Comparison of ENCODE assay signal across 23 cellular contexts in genomic region chr7:111475959-111476358, GRCh38.
DNase-seq lines count a peak whose midpoint lies in the region; ATAC-seq, FAIRE-seq and TF ChIP-seq lines count a peak whose summit lies in the region.
"Had no signal": no experiment of that assay in that cellular context is flagged by ENCODE, and none has a peak within 500 bp of the region (broad histone marks: within the 10 kb centered on the region; RNA-seq: fewer than 3 reads in every experiment).

No MANE protein-coding gene starts in this region.

- H4K20me1 ChIP-seq in HCT116 (ENCODE audit: insufficient read depth) = no peaks in the 10 kb centered on the region
- H4K20me1 ChIP-seq: BLaER1 had no signal

- H3K4me3 ChIP-seq in HCT116 (replicated peaks in 1 of 2; ENCODE audit: low read depth in 1 of 2, low read length in 2 of 2) = no peak overlapping the region
- H3K4me3 ChIP-seq: BLaER1, GM23248 had no signal

- RAD21 ChIA-PET in HCT116 (lab: Charles Lee; ENCODE audit: low non-redundant PET in 1 of 2, low total read pairs in 2 of 2, uncharacterized antibody in 2 of 2, unreplicated experiment in 2 of 2) = no interaction called here

- H3K27ac ChIP-seq in HCT116 (ENCODE audit: low read depth, low read length) = no peak overlapping the region
- H3K27ac ChIP-seq: 22Rv1, BLaER1, C4-2B, GM23248 had no signal

- CTCF ChIA-PET in HCT116 (lab: Charles Lee) = no interaction called here

- DNase-seq in HCT116 (ENCODE audit: low read depth, low spot score) (no peak), OCI-M1 (lab: John Stamatoyannopoulos, UW) (peak; percentile 65), renal cortical epithelial cell (ENCODE audit: low read depth) (peak; percentile 16), NCI-H446 (lab: John Stamatoyannopoulos, UW) (no peak), iPS-NIHi11 (ENCODE audit: low spot score) (no peak), left ventricle myocardium superior (no peak)
- no peak for DNase-seq in stimulated activated CD4-positive, alpha-beta T cell treated with anti-CD3 and anti-CD28 coated beads, Interleukin-4, amount 100 ng/mL, for 1 hour
- DNase-seq: Caco-2; CD4-positive, CD25-positive, alpha-beta regulatory T cell; CD8-positive, alpha-beta T cell; DMS153; DND-41; GM23248; H7; HCEC 1CT had no signal

- TF ChIP-seq CTCF in HCT116 (IDR thresholded peaks at IDR 0.05 in 2 of 3, conservative IDR thresholded peaks at IDR 0.05 in 1 of 3; ENCODE audit: borderline replicate concordance in 1 of 3, insufficient read depth in 1 of 3, low read depth in 2 of 3, low read length in 2 of 3) = no peak

- no peak for TF ChIP-seq RAD21 in HCT116 (IDR thresholded peaks at IDR 0.05; ENCODE audit: low read depth)

- H3K4me1 ChIP-seq in HCT116 (ENCODE audit: control insufficient read depth in 1 of 2, insufficient read depth in 2 of 2, low read length in 2 of 2) = no peaks in the 10 kb centered on the region
- H3K4me1 ChIP-seq: BLaER1, Caco-2 had no signal

- ATAC-seq in HCT116 (no peak), left ventricle myocardium superior (no peak)
- ATAC-seq: CD8-positive, alpha-beta T cell had no signal

- H3K9ac ChIP-seq in HCT116 (ENCODE audit: low read length) = no peak overlapping the region
- H3K9ac ChIP-seq: BLaER1, GM23248 had no signal

- no peak overlapping the region for H3K4me2 ChIP-seq in HCT116 (ENCODE audit: low read length)
- H3K4me2 ChIP-seq: BLaER1 had no signal

- H3K36me3 ChIP-seq in HCT116 (ENCODE audit: control insufficient read depth in 1 of 2, insufficient read depth in 2 of 2, low read length in 2 of 2) = no peaks in the 10 kb centered on the region

- peak; percentile 8 for FAIRE-seq in endometrium (lab: Jason Lieb, UNC)
- FAIRE-seq: G401.6, GM12892, GM19239, H1 had no signal

- POLR2A ChIA-PET in HCT116 (lab: Charles Lee) = no interaction called here

- H3K9me2 ChIP-seq in HCT116 (ENCODE audit: insufficient read depth) = no peaks in the 10 kb centered on the region

- TF ChIP-seq POLR2A in HCT116 (IDR thresholded peaks at IDR 0.05; ENCODE audit: borderline replicate concordance, extremely low read depth, insufficient read depth, insufficient read length) = no peak

- H3K79me2 ChIP-seq in HCT116 (ENCODE audit: insufficient read depth, low read length) = no peaks in the 10 kb centered on the region

- no peaks in the 10 kb centered on the region for H3K27me3 ChIP-seq in HCT116 (ENCODE audit: insufficient read depth, low read length)
- H3K27me3 ChIP-seq: BLaER1 had no signal

- no peak overlapping the region for H2AFZ ChIP-seq in HCT116 (ENCODE audit: low read depth, low read length, poor library complexity, severe bottlenecking)
- H2AFZ ChIP-seq: GM23248 had no signal

- H3K9me3 ChIP-seq in HCT116 (ENCODE audit: control insufficient read depth in 1 of 2, insufficient read depth in 1 of 2, low read depth in 1 of 2, low read length in 2 of 2) = no peaks in the 10 kb centered on the region
- H3K9me3 ChIP-seq: Caco-2 had no signal

- intact Hi-C loops in HCT116 (cut with micrococcal nuclease) (loop anchor here (10.0 kb wide), 1 partner anchor 871 kb away; no protein-coding TSS in a partner anchor), left ventricle myocardium superior (cut with micrococcal nuclease) (no loop called here)

- BruUV-seq in HCT116 (replicated peaks; lab: Mats Ljungman, UMichigan) = no TSS peak

TF ChIP-seq in HCT116, 20 proteins besides CTCF, POLR2A, EP300 and RAD21:
- TF ChIP-seq CEBPB (IDR thresholded peaks at IDR 0.05; ENCODE audit: low read depth) = 0 out of 2 replicates have a peak, but pooled peaks have one; percentile 24
- no peak for TF ChIP-seq ELF1 (IDR thresholded peaks at IDR 0.05; ENCODE audit: borderline replicate concordance, low read depth)

Comparison
In these comparisons a context has a peak if more than half of its experiments do, and no peak if none do; other contexts are left out.
1. DNase-seq: peak in OCI-M1 (single experiment) and renal cortical epithelial cell (single experiment); none in HCT116 (single experiment), NCI-H446 (0 of 2), stimulated activated CD4-positive, alpha-beta T cell treated with anti-CD3 and anti-CD28 coated beads, Interleukin-4, amount 100 ng/mL, for 1 hour (single experiment), iPS-NIHi11 (single experiment) and left ventricle myocardium superior (single experiment).